In the genomic region with DNA sequence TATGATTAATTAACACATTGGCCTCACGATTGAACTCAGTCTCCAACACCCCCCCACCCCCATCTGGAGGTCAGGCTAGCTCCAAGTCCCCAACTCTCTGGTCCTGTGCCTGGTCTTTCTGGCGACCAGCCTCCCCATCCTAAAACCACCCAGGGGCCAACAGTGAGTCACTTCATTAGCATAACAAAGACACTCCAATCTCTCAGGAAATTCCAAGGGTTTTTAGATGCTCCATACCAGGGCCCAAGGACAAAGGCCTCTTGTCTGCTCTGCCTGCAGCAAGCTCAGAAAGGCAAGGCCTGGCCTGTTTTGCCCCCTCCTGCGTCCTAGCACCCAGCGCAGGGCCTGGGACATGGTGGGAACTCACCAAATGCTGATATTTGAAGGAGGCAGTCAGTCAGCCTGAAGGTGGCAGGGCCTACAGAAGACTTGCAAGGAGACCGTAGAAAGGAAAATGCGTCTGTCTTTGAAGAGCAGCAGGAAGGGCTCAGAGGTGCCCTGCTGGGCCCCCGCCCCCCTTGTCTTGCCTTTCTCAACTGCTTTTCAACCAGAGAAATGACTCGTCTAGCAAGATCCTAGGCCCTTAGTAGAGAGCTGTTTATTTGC, we compare ENCODE assay signal across 11 cellular contexts.
DNase-seq lines count a peak whose midpoint lies in the region; ATAC-seq, FAIRE-seq and TF ChIP-seq lines count a peak whose summit lies in the region.
"Had no signal": no experiment of that assay in that cellular context is flagged by ENCODE, and none has a peak within 500 bp of the region (broad histone marks: within the 10 kb centered on the region; RNA-seq: fewer than 3 reads in every experiment).

No MANE protein-coding gene starts in this region.

- no peak for FAIRE-seq in small intestine (lab: Jason Lieb, UNC)

- H3K79me2 ChIP-seq in fibroblast of lung (ENCODE audit: control insufficient read depth, insufficient read depth, low read length) (no peaks in the 10 kb centered on the region), osteoblast (ENCODE audit: insufficient read depth, low read length) (no peaks in the 10 kb centered on the region)

- H2AFZ ChIP-seq in fibroblast of lung (ENCODE audit: low read length) (no peak overlapping the region), osteoblast (ENCODE audit: low read length) (no peak overlapping the region)

- H3K9ac ChIP-seq in NT2/D1 (ENCODE audit: insufficient read length, low read depth) (peak overlapping the region; percentile 74), fibroblast of lung (ENCODE audit: insufficient read depth, low read length) (no peak overlapping the region)

- H3K27me3 Mint-ChIP-seq in T-helper 2 cell treated with Interferon-gamma antibody and Interleukin-4, amounts not matched to agents 5 μg/mL and 100 μg/mL, for 36 hours (ENCODE audit: low read depth) = no peaks in the 10 kb centered on the region

- H3K36me3 ChIP-seq in NT2/D1 (ENCODE audit: insufficient read depth, insufficient read length, low read length) (no peaks in the 10 kb centered on the region), fibroblast of lung (ENCODE audit: control insufficient read depth, insufficient read depth, low read length) (no peaks in the 10 kb centered on the region), osteoblast (ENCODE audit: insufficient read depth, low read length) (no peaks in the 10 kb centered on the region), small intestine (ENCODE audit: control insufficient read depth in 2 of 2, insufficient read depth in 2 of 2, low read length in 2 of 2) (no peaks in the 10 kb centered on the region)
- H3K36me3 ChIP-seq: prostate gland, stomach had no signal

- H4K20me1 ChIP-seq in fibroblast of lung (ENCODE audit: control insufficient read depth, extremely low read depth, insufficient read depth, low read length) (no peaks in the 10 kb centered on the region), osteoblast (ENCODE audit: insufficient read depth, low read length) (no peaks in the 10 kb centered on the region)

- H3K27me3 ChIP-seq in NT2/D1 (ENCODE audit: insufficient read depth, insufficient read length) (no peaks in the 10 kb centered on the region), fibroblast of lung (ENCODE audit: control insufficient read depth, insufficient read depth, low read length) (no peaks in the 10 kb centered on the region), osteoblast (ENCODE audit: insufficient read depth, low read length) (peaks cover 9% of the 10 kb centered on the region), small intestine (ENCODE audit: control insufficient read depth in 2 of 2, insufficient read depth in 2 of 2, low read length in 2 of 2) (no peaks in the 10 kb centered on the region)

- H3K27ac Mint-ChIP-seq in T-helper 2 cell treated with Interferon-gamma antibody and Interleukin-4, amounts not matched to agents 5 μg/mL and 100 μg/mL, for 36 hours = no peak overlapping the region

- TF ChIP-seq CTCF in fibroblast of lung (conservative IDR thresholded peaks at IDR 0.05 in 1 of 2, IDR thresholded peaks at IDR 0.05 in 1 of 2; ENCODE audit: low read depth in 1 of 2, low read length in 2 of 2) (no peak), osteoblast (IDR thresholded peaks at IDR 0.05; ENCODE audit: extremely low read depth, low read depth, low read length) (no peak)

- DNase-seq in EH (ENCODE audit: low read depth) = peak; percentile 65
- DNase-seq in NT2/D1 (ENCODE audit: low read depth, low spot score) = peak; percentile 98
- DNase-seq in fibroblast of lung (ENCODE audit: low read depth in 2 of 2) = peak; percentile 37 to 98
- no peak for DNase-seq in osteoblast (ENCODE audit: insufficient read length, low spot score, missing footprints)
- DNase-seq in T-helper 2 cell treated with Interferon-gamma antibody and Interleukin-4, amounts not matched to agents 5 μg/mL and 100 μg/mL, for 36 hours (ENCODE audit: low spot score) = no peak
- DNase-seq in small intestine = no peak
- no peak for DNase-seq in KBM-7
- DNase-seq: GF-D8, stomach had no signal

- H3K9me3 ChIP-seq in NT2/D1 (ENCODE audit: insufficient read depth, low read length) (no peaks in the 10 kb centered on the region; the same call in 1 of the 2 replicates), fibroblast of lung (ENCODE audit: control insufficient read depth, insufficient read depth, low read depth, low read length) (no peaks in the 10 kb centered on the region), osteoblast (ENCODE audit: low read depth, low read length) (no peaks in the 10 kb centered on the region), small intestine (ENCODE audit: control insufficient read depth, low read depth) (no peaks in the 10 kb centered on the region)
- H3K9me3 ChIP-seq: prostate gland, stomach had no signal

- H3K36me3 Mint-ChIP-seq in T-helper 2 cell treated with Interferon-gamma antibody and Interleukin-4, amounts not matched to agents 5 μg/mL and 100 μg/mL, for 36 hours (ENCODE audit: low read depth) = no peaks in the 10 kb centered on the region

- H3K4me2 ChIP-seq in fibroblast of lung (ENCODE audit: extremely low read depth, insufficient read depth, low read length) (peak overlapping the region; percentile 45), osteoblast (ENCODE audit: insufficient read depth, low read length) (peak overlapping the region; percentile 50)

- H3K4me1 ChIP-seq in NT2/D1 (ENCODE audit: insufficient read depth, insufficient read length) (peaks cover 20% of the 10 kb centered on the region), fibroblast of lung (ENCODE audit: control insufficient read depth, extremely low read depth, insufficient read depth, low read length) (peaks cover 8% of the 10 kb centered on the region), osteoblast (ENCODE audit: insufficient read depth, low read length) (peaks cover 16% of the 10 kb centered on the region), small intestine (ENCODE audit: control insufficient read depth in 2 of 2, insufficient read depth in 1 of 2, low read depth in 1 of 2, low read length in 1 of 2) (no peaks in the 10 kb centered on the region)
- H3K4me1 ChIP-seq: prostate gland, stomach had no signal

- no peak for ATAC-seq in GM19467 (IDR thresholded peaks at IDR 0.05; ENCODE audit: unreplicated experiment)

- WGBS in small intestine, 3 donors = 36 to 44% (median 40%) methylated on average over 8 of the region's 8 CpGs

- no peak overlapping the region for H3K4me3 Mint-ChIP-seq in T-helper 2 cell treated with Interferon-gamma antibody and Interleukin-4, amounts not matched to agents 5 μg/mL and 100 μg/mL, for 36 hours

- H3K27ac ChIP-seq in fibroblast of lung (ENCODE audit: insufficient read depth, low read length) = peak overlapping the region; percentile 9
- H3K27ac ChIP-seq in osteoblast (ENCODE audit: low read depth, low read length) = peak overlapping the region; percentile 80
- no peak overlapping the region for H3K27ac ChIP-seq in small intestine (ENCODE audit: low read depth in 1 of 2, low read length in 1 of 2)
- H3K27ac ChIP-seq: stomach had no signal

- H3K9me3 Mint-ChIP-seq in T-helper 2 cell treated with Interferon-gamma antibody and Interleukin-4, amounts not matched to agents 5 μg/mL and 100 μg/mL, for 36 hours = no peaks in the 10 kb centered on the region

- in situ Hi-C loops in KBM-7 (cut with MboI; ENCODE audit: low pct_unique_long_range_greater_than_20kb, low sequenced_read_pairs) = no loop called here

- H3K4me3 ChIP-seq in NT2/D1 (ENCODE audit: insufficient read length, low read depth) (no peak overlapping the region), fibroblast of lung (replicated peaks in 1 of 4; ENCODE audit: control extremely low read depth in 1 of 4, insufficient read depth in 1 of 4, low read depth in 3 of 4, low read length in 4 of 4) (no peak overlapping the region), osteoblast (ENCODE audit: insufficient read depth, low read length) (peak overlapping the region; percentile 30), small intestine (ENCODE audit: low read depth in 1 of 2, low read length in 2 of 2) (no peak overlapping the region)
- H3K4me3 ChIP-seq: prostate gland, stomach had no signal

- no peaks in the 10 kb centered on the region for H3K4me1 Mint-ChIP-seq in T-helper 2 cell treated with Interferon-gamma antibody and Interleukin-4, amounts not matched to agents 5 μg/mL and 100 μg/mL, for 36 hours (ENCODE audit: low read depth)

Comparison
In these comparisons a context has a peak if more than half of its experiments do, and no peak if none do; other contexts are left out.
1. DNase-seq: peak in EH (single experiment), NT2/D1 (single experiment) and fibroblast of lung (2 of 2); none in osteoblast (single experiment), T-helper 2 cell treated with Interferon-gamma antibody and Interleukin-4, amounts not matched to agents 5 μg/mL and 100 μg/mL, for 36 hours (single experiment), small intestine (single experiment) and KBM-7 (single experiment).
2. H3K27ac ChIP-seq: peak in fibroblast of lung (single experiment) and osteoblast (single experiment); none in small intestine (0 of 2).